Comparison of ENCODE assay signal across 16 cellular contexts in genomic region chr15:52071570-52071969, GRCh38. TPM values are rescaled to one million over a fixed set of nuclear protein-coding genes. Genes with fewer than 3 reads are reported as not detected.
DNase-seq lines count a peak whose midpoint lies in the region; ATAC-seq and TF ChIP-seq lines count a peak whose summit lies in the region.
"Had no signal": no experiment of that assay in that cellular context is flagged by ENCODE, and none has a peak within 500 bp of the region (broad histone marks: within the 10 kb centered on the region; RNA-seq: fewer than 3 reads in every experiment).

No MANE protein-coding gene starts in this region.

- H3K9me3 Mint-ChIP-seq in MCF 10A (ENCODE audit: unreplicated experiment) (no peaks in the 10 kb centered on the region), nephron progenitor cell (no peaks in the 10 kb centered on the region), immature natural killer cell (no peaks in the 10 kb centered on the region)
- H3K9me3 Mint-ChIP-seq: activated CD4-positive, alpha-beta memory T cell treated with anti-CD3 and anti-CD28 coated beads, Interleukin-2, amount 10 ng/mL, durations not matched to agents 7 days and 5 days; activated T-helper 17 cell treated with anti-CD3 and anti-CD28 coated beads, Interleukin-2, amount 50 U/mL, for 72 hours; IgD-negative memory B cell had no signal

- POLR2A ChIA-PET in MCF 10A (lab: Yijun Ruan, JAX) = interaction anchor here (0.5 to 20.7 kb wide), 27 partner anchors 10 to 451 kb away, joined by 3 to 546 read pairs (median 6); partner anchors contain the start of genes LEO1 and MAPK6

- peak overlapping the region in 1 of 4 donors; percentile 15 for H3K27ac ChIP-seq in gastrocnemius medialis

- intact Hi-C loops in MCF 10A (cut with micrococcal nuclease) = loop anchor here (10.0 kb wide), 1 partner anchor 287 kb away; no protein-coding TSS in a partner anchor
- intact Hi-C loops in left colon (cut with DNase I, micrococcal nuclease) = no loop called here
- intact Hi-C loops in gastrocnemius medialis (cut with DNase I; ENCODE audit: low total_unique reads) = no loop called here

- no TSS peak for BruUV-seq in MCF 10A (replicated peaks; lab: Mats Ljungman, UMichigan)

- ATAC-seq in left colon (peak; percentile 79), gastrocnemius medialis (peak; percentile 91), GM19463 (IDR thresholded peaks at IDR 0.05; ENCODE audit: unreplicated experiment) (no peak), HG03097 (IDR thresholded peaks at IDR 0.05; ENCODE audit: low FRiP score, unreplicated experiment) (no peak)
- ATAC-seq: activated T-helper 17 cell treated with anti-CD3 and anti-CD28 coated beads, Interleukin-2, amount 50 U/mL, for 72 hours had no signal

- CTCF ChIA-PET in MCF 10A (lab: Yijun Ruan, JAX) = interaction anchor here (0.5 to 7.7 kb wide), 15 partner anchors 7 to 356 kb away, joined by 3 to 77 read pairs (median 4); no protein-coding TSS in a partner anchor

- peak overlapping the region; percentile 66 for H3K27ac Mint-ChIP-seq in MCF 10A (ENCODE audit: low read depth, unreplicated experiment)
- no peak overlapping the region for H3K27ac Mint-ChIP-seq in nephron progenitor cell
- H3K27ac Mint-ChIP-seq in immature natural killer cell = no peak overlapping the region
- H3K27ac Mint-ChIP-seq: activated CD4-positive, alpha-beta memory T cell treated with anti-CD3 and anti-CD28 coated beads, Interleukin-2, amount 10 ng/mL, durations not matched to agents 7 days and 5 days; activated T-helper 17 cell treated with anti-CD3 and anti-CD28 coated beads, Interleukin-2, amount 50 U/mL, for 72 hours; IgD-negative memory B cell; progenitor cell of endocrine pancreas had no signal

- no peak for TF ChIP-seq POLR2A in gastrocnemius medialis (IDR thresholded peaks at IDR 0.05)

- H3K36me3 Mint-ChIP-seq in MCF 10A (ENCODE audit: insufficient read depth, unreplicated experiment) (peaks cover 37% of the 10 kb centered on the region), nephron progenitor cell (ENCODE audit: low read depth) (no peaks in the 10 kb centered on the region), immature natural killer cell (peaks cover 0 to under 1% (median 0%) of the 10 kb centered on the region in 3 donors)
- H3K36me3 Mint-ChIP-seq: IgD-negative memory B cell had no signal

- TF ChIP-seq CTCF in MCF 10A (IDR thresholded peaks at IDR 0.05; ENCODE audit: unreplicated experiment) = no peak
- no peak for TF ChIP-seq CTCF in gastrocnemius medialis (IDR thresholded peaks at IDR 0.05 in 4 of 5, conservative IDR thresholded peaks at IDR 0.05 in 1 of 5)
- TF ChIP-seq CTCF in nephron progenitor cell (IDR thresholded peaks at IDR 0.05) = no peak

- no peaks in the 10 kb centered on the region for H3K9me3 ChIP-seq in gastrocnemius medialis

- H3K4me3 ChIP-seq in gastrocnemius medialis = no peak overlapping the region

- no peaks in the 10 kb centered on the region for H3K4me1 ChIP-seq in gastrocnemius medialis

- H3K27me3 ChIP-seq in gastrocnemius medialis = no peaks in the 10 kb centered on the region

- in situ Hi-C loops in gastrocnemius medialis (cut with MboI; ENCODE audit: low sequenced_read_pairs in 4 of 4) = loop anchor here in 2 of 4 donors (10.0 kb wide), 1 partner anchor 87 kb away; no protein-coding TSS in a partner anchor

- H3K27me3 Mint-ChIP-seq in MCF 10A (ENCODE audit: insufficient read depth, unreplicated experiment) (no peaks in the 10 kb centered on the region), nephron progenitor cell (ENCODE audit: low read depth, poor library complexity) (peaks cover 14% of the 10 kb centered on the region), immature natural killer cell (ENCODE audit: low read depth in 3 of 3) (no peaks in the 10 kb centered on the region)
- H3K27me3 Mint-ChIP-seq: activated CD4-positive, alpha-beta memory T cell treated with anti-CD3 and anti-CD28 coated beads, Interleukin-2, amount 10 ng/mL, durations not matched to agents 7 days and 5 days; activated T-helper 17 cell treated with anti-CD3 and anti-CD28 coated beads, Interleukin-2, amount 50 U/mL, for 72 hours; IgD-negative memory B cell; progenitor cell of endocrine pancreas had no signal

- no peaks in the 10 kb centered on the region for H3K36me3 ChIP-seq in gastrocnemius medialis

- peak overlapping the region; percentile 26 for H3K4me3 Mint-ChIP-seq in MCF 10A (ENCODE audit: unreplicated experiment)
- no peak overlapping the region for H3K4me3 Mint-ChIP-seq in nephron progenitor cell
- H3K4me3 Mint-ChIP-seq in immature natural killer cell = no peak overlapping the region
- H3K4me3 Mint-ChIP-seq: activated CD4-positive, alpha-beta memory T cell treated with anti-CD3 and anti-CD28 coated beads, Interleukin-2, amount 10 ng/mL, durations not matched to agents 7 days and 5 days; activated T-helper 17 cell treated with anti-CD3 and anti-CD28 coated beads, Interleukin-2, amount 50 U/mL, for 72 hours; IgD-negative memory B cell had no signal

- DNase-seq in LoVo (ENCODE audit: low spot score) (peak; percentile 57), MCF 10A (ENCODE audit: unreplicated experiment) (peak; percentile 87), left colon (peak; percentile 46 to 85), gastrocnemius medialis (peak; percentile 46 to 49), nephron progenitor cell (no peak), immature natural killer cell (no peak)
- DNase-seq: activated CD4-positive, alpha-beta memory T cell treated with anti-CD3 and anti-CD28 coated beads, Interleukin-2, amount 10 ng/mL, durations not matched to agents 7 days and 5 days; AML-193; HCEC 1CT; NCI-H1417 had no signal

- H3K4me1 Mint-ChIP-seq in MCF 10A (ENCODE audit: insufficient read depth, unreplicated experiment) = peaks cover 51% of the 10 kb centered on the region
- H3K4me1 Mint-ChIP-seq in nephron progenitor cell = no peaks in the 10 kb centered on the region
- H3K4me1 Mint-ChIP-seq in immature natural killer cell = peaks cover 2 to 5% of the 10 kb centered on the region in 2 donors

RNA-seq across cellular contexts. Expression of gene BCL2L10, which starts 41.0 kb away (rescaled TPM):
- total RNA-seq in MCF 10A (2022) = 0.42 TPM in 1 of 2 replicates, not detected in the other
- total RNA-seq in left colon = 1 to 10 TPM in 1 of 2 donors, under 1 TPM in 1; 0.55 to 1.3 TPM
- total RNA-seq in gastrocnemius medialis = not detected
- polyA plus RNA-seq in immature natural killer cell = not detected
- total RNA-seq: activated CD4-positive, alpha-beta memory T cell treated with anti-CD3 and anti-CD28 coated beads, Interleukin-2, amount 10 ng/mL, durations not matched to agents 7 days and 5 days; activated T-helper 17 cell treated with anti-CD3 and anti-CD28 coated beads, Interleukin-2, amount 50 U/mL, for 72 hours; kidney epithelial cell had no signal

RNA-seq across cellular contexts. Expression of gene MAPK6, which starts 52.6 kb away (rescaled TPM):
- total RNA-seq in MCF 10A (2022) = 106 and 114 TPM in 2 replicates
- 10 to 100 TPM; 68.8 to 75.5 TPM for total RNA-seq in left colon
- total RNA-seq in gastrocnemius medialis = 10 to 100 TPM; 47.6 to 84.4 (median 56.4) TPM
- 1 to 10 TPM; 2.4 to 5.1 (median 4.9) TPM for polyA plus RNA-seq in immature natural killer cell

Comparison
In these comparisons a context has a peak if more than half of its experiments do, and no peak if none do; other contexts are left out.
1. DNase-seq: peak in LoVo (single experiment), MCF 10A (single experiment), left colon (2 of 2) and gastrocnemius medialis (2 of 2); none in nephron progenitor cell (single experiment) and immature natural killer cell (0 of 3).
2. ATAC-seq: peak in left colon (single experiment) and gastrocnemius medialis (2 of 2); none in GM19463 (single experiment) and HG03097 (single experiment).